ENCODE assay signal across 8 cellular contexts in genomic region chr7:123770378-123770777, GRCh38. TPM values are rescaled to one million over a fixed set of nuclear protein-coding genes. Genes with fewer than 3 reads are reported as not detected.
DNase-seq lines count a peak whose midpoint lies in the region; ATAC-seq and TF ChIP-seq lines count a peak whose summit lies in the region.

No MANE protein-coding gene starts in this region.

- CTCF ChIA-PET in GM10248 (lab: Yijun Ruan, JAX) = interaction anchor here (0.9 to 2.3 kb wide), 3 partner anchors 19 to 45 kb away, joined by 3 to 9 read pairs (median 5); no protein-coding TSS in a partner anchor

- no peaks in the 10 kb centered on the region for H3K27me3 Mint-ChIP-seq in IgD-negative memory B cell
- peaks cover 6 to 19% of the 10 kb centered on the region in 2 donors for H3K27me3 Mint-ChIP-seq in effector memory CD8-positive, alpha-beta T cell

- ATAC-seq in GM21619 (IDR thresholded peaks at IDR 0.05; ENCODE audit: unreplicated experiment) = peak; percentile 96
- peak; percentile 87 for ATAC-seq in effector memory CD8-positive, alpha-beta T cell (replicated peaks)

- peak overlapping the region in 1 of 3 donors; percentile 74 for H3K27ac Mint-ChIP-seq in IgD-negative memory B cell
- H3K27ac Mint-ChIP-seq in effector memory CD8-positive, alpha-beta T cell = peak overlapping the region in 1 of 2 donors; percentile 79

- POLR2A ChIA-PET in GM10248 (lab: Yijun Ruan, JAX) = interaction anchor here (0.6 kb wide), 1 partner anchor 14 kb away, joined by 6 read pairs; no protein-coding TSS in a partner anchor

- DNase-seq in GM10248 (ENCODE audit: extremely low spot score) (peak; percentile 66), NCI-H1092 treated with DMSO at 0.1 percent for 48 hours (lab: John Stamatoyannopoulos, UW) (no peak), COLO829 (ENCODE audit: low spot score) (no peak), inferior parietal cortex (ENCODE audit: extremely low spot score) (no peak), hippocampal formation (lab: John Stamatoyannopoulos, UW) (no peak)
- DNase-seq in effector memory CD8-positive, alpha-beta T cell = no peak

- no peaks in the 10 kb centered on the region for H3K36me3 Mint-ChIP-seq in IgD-negative memory B cell
- H3K36me3 Mint-ChIP-seq in effector memory CD8-positive, alpha-beta T cell (ENCODE audit: insufficient read depth) = no peaks in the 10 kb centered on the region

- peak overlapping the region in 3 of 4 donors; percentile 76 to 85 (median 83) for H3K4me3 Mint-ChIP-seq in IgD-negative memory B cell
- H3K4me3 Mint-ChIP-seq in effector memory CD8-positive, alpha-beta T cell = peak overlapping the region; percentile 49 to 87

- no peak for TF ChIP-seq CTCF in GM10248 (IDR thresholded peaks at IDR 0.05; ENCODE audit: control extremely low read depth, extremely low read depth, low read depth, missing control alignments)

- peaks cover 0 to 2% (median 0%) of the 10 kb centered on the region in 3 donors for H3K9me3 Mint-ChIP-seq in IgD-negative memory B cell
- no peaks in the 10 kb centered on the region for H3K9me3 Mint-ChIP-seq in effector memory CD8-positive, alpha-beta T cell

- peaks cover 6 to 8% (median 7%) of the 10 kb centered on the region in 3 donors for H3K4me1 Mint-ChIP-seq in IgD-negative memory B cell
- peaks cover 2 to 10% of the 10 kb centered on the region in 2 donors for H3K4me1 Mint-ChIP-seq in effector memory CD8-positive, alpha-beta T cell (ENCODE audit: low read depth in 2 of 2)

RNA-seq across cellular contexts. Expression of gene WASL, which starts 21.6 kb away (rescaled TPM):
- 2.8 TPM for polyA plus RNA-seq in IgD-negative memory B cell
